10 cellular contexts compared by ENCODE assay signal in the genomic region with DNA sequence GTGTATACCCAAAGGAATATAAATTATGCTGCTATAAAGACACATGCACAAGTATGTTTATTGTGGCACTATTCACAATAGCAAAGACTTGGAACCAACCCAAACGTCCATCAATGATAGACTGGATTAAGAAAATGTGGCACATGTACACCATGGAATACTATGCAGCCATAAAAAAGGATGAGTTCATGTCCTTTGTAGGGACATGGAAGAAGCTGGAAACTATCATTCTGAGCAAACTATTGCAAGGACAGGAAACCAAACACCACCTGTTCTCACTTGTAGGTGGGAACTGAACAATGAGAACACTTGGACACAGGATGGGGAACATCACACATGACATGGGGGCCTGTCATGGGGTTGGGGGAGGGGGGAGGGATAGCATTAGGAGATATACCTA. TPM values are rescaled to one million over a fixed set of nuclear protein-coding genes. Genes with fewer than 3 reads are reported as not detected.
"Had no signal": no experiment of that assay in that cellular context is flagged by ENCODE, and none has a peak within 500 bp of the region (broad histone marks: within the 10 kb centered on the region; RNA-seq: fewer than 3 reads in every experiment).

No MANE protein-coding gene starts in this region.

RNA-seq across cellular contexts. Expression of a gene that starts 16.6 kb away (rescaled TPM):
- total RNA-seq: activated naive CD4-positive, alpha-beta T cell treated with anti-CD3 and anti-CD28 coated beads for 36 hours; activated naive CD4-positive, alpha-beta T cell treated with anti-CD3 and anti-CD28 coated beads, Interleukin-2, amount 50 U/mL, for 72 hours; activated naive CD8-positive, alpha-beta T cell treated with anti-CD3 and anti-CD28 coated beads for 36 hours; activated naive CD8-positive, alpha-beta T cell treated with anti-CD3 and anti-CD28 coated beads, Interleukin-2, amount 10 ng/mL, durations not matched to agents 7 days and 5 days; activated T-cell treated with anti-CD3 and anti-CD28 coated beads, Interleukin-2, amount 50 U/mL, for 4 hours; activated T-cell treated with anti-CD3 and anti-CD28 coated beads, Interleukin-2, amount 50 U/mL, for 72 hours; activated T-helper 1 cell treated with anti-CD3 and anti-CD28 coated beads, Interleukin-12 subunit alpha, Interleukin-12 subunit beta, Interleukin-2, Interleukin-4 antibody, amounts not matched to agents 30 ng/mL and 10 ng/mL and 1 ng/mL, durations not matched to agents 14 hours and 24 hours and 36 hours; activated T-helper 17 cell treated with anti-CD3 and anti-CD28 coated beads, Interleukin-2, amount 50 U/mL, for 72 hours; activated T-helper 2 cell treated with anti-CD3 and anti-CD28 coated beads, Interferon-gamma antibody, Interleukin-2, Interleukin-4, amounts not matched to agents 10 μg/mL and 5 μg/mL and 100 μg/mL, durations not matched to agents 14 hours and 24 hours and 36 hours had no signal
- polyA plus RNA-seq: cardiac muscle cell had no signal
